In genomic region chr3:52317601-52318000, GRCh38 we compare ENCODE assay signal across 8 cellular contexts. TPM values are rescaled to one million over a fixed set of nuclear protein-coding genes. Genes with fewer than 3 reads are reported as not detected.
A peak's percentile ranks its signal among the peaks of the same experiment; 100 is the strongest.
DNase-seq lines count a peak whose midpoint lies in the region; ATAC-seq lines count a peak whose summit lies in the region.

No MANE protein-coding gene starts in this region.

- ATAC-seq in HG03135 (IDR thresholded peaks at IDR 0.05; ENCODE audit: unreplicated experiment) (peak; percentile 41), HG03139 (IDR thresholded peaks at IDR 0.05; ENCODE audit: unreplicated experiment) (no peak)

- DNase-seq in activated CD4-positive, alpha-beta T cell treated with anti-CD3 and anti-CD28 coated beads, Interleukin-2, amount 50 U/mL, for 1 hour, result peak; percentile 70
- DNase-seq in ecto neural progenitor cell (ENCODE audit: low spot score), result peak; percentile 88
- DNase-seq in stimulated activated CD8-positive, alpha-beta memory T cell treated with anti-CD3 and anti-CD28 coated beads, Interleukin-4, amount 100 ng/mL, for 1 hour (ENCODE audit: low read depth in 2 of 2, low spot score in 1 of 2), result peak; percentile 18 to 49
- no peak for DNase-seq in NOMO-1 treated with DMSO at 0.1 percent for 48 hours (lab: John Stamatoyannopoulos, UW; ENCODE audit: unreplicated experiment)
- no peak for DNase-seq in NCI-H446 treated with DMSO at 0.1 percent for 48 hours (lab: John Stamatoyannopoulos, UW)

- no peaks in the 10 kb centered on the region for H3K36me3 ChIP-seq in mesodermal cell (ENCODE audit: control insufficient read depth, insufficient read depth, low read length)

- no peaks in the 10 kb centered on the region for H3K9me3 ChIP-seq in mesodermal cell (ENCODE audit: control insufficient read depth, low read length)

- 2 to 6% methylated on average over 18 to 22 of the region's 32 CpGs for WGBS in mesodermal cell (ENCODE audit: insufficient coverage in 2 of 2), 2 experiments

- H3K27ac ChIP-seq in mesodermal cell (ENCODE audit: low read depth, low read length, severe bottlenecking), result no peak overlapping the region

- peaks cover 16% of the 10 kb centered on the region for H3K4me1 ChIP-seq in mesodermal cell (ENCODE audit: control insufficient read depth, insufficient read depth, low read length, poor library complexity, severe bottlenecking)

- peak overlapping the region; percentile 22 for H3K4me3 ChIP-seq in mesodermal cell (ENCODE audit: extremely low read depth, insufficient read depth, low read length, poor library complexity, severe bottlenecking)

RNA-seq across cellular contexts. Expression of gene DNAH1, which starts 1.5 kb away (rescaled TPM):
- polyA plus RNA-seq in mesodermal cell (2013, experiment 1 of 2), result 1.9 TPM
- 1.6 TPM for polyA plus RNA-seq in mesodermal cell (2013, experiment 2 of 2)

RNA-seq across cellular contexts. Expression of gene GLYCTK, which starts 30.0 kb away (rescaled TPM):
- 8.2 TPM for polyA plus RNA-seq in mesodermal cell (2013, experiment 1 of 2)
- polyA plus RNA-seq in mesodermal cell (2013, experiment 2 of 2), result 6.3 TPM

RNA-seq across cellular contexts. Expression of gene WDR82, which starts 39.2 kb away (rescaled TPM):
- 68.1 TPM for polyA plus RNA-seq in mesodermal cell (2013, experiment 1 of 2)
- 62.5 TPM for polyA plus RNA-seq in mesodermal cell (2013, experiment 2 of 2)

Comparison
In these comparisons a context has a peak if more than half of its experiments do, and no peak if none do; other contexts are left out.
1. DNase-seq: peak in activated CD4-positive, alpha-beta T cell treated with anti-CD3 and anti-CD28 coated beads, Interleukin-2, amount 50 U/mL, for 1 hour (single experiment), ecto neural progenitor cell (single experiment) and stimulated activated CD8-positive, alpha-beta memory T cell treated with anti-CD3 and anti-CD28 coated beads, Interleukin-4, amount 100 ng/mL, for 1 hour (2 of 2); none in NOMO-1 treated with DMSO at 0.1 percent for 48 hours (single experiment) and NCI-H446 treated with DMSO at 0.1 percent for 48 hours (single experiment).